In genomic region chr7:127392566-127393369, GRCh38 we compare ENCODE assay signal across 1 cellular context.
TF ChIP-seq lines count a peak whose summit lies in the region.

TSS of gene ZNF800 (minus strand) at chr7:127392708. CDS start at chr7:127391557, 1,151 bp downstream.

TF ChIP-seq in K562, 482 proteins besides CTCF, POLR2A, EP300 and RAD21 (continued from another document and continues in another):
- no peak for TF ChIP-seq JUN (IDR thresholded peaks at IDR 0.05; ENCODE audit: borderline replicate concordance, low read depth, low read length)
- TF ChIP-seq JUN (CRISPR knock-in tag; IDR thresholded peaks at IDR 0.05; ENCODE audit: borderline replicate concordance): peak; percentile 63; the same call in 1 of the 2 replicates
- TF ChIP-seq ZC3H8 (IDR thresholded peaks at IDR 0.05): peak; percentile 74; the same call in 1 of the 2 replicates
- TF ChIP-seq ZBTB49 (CRISPR knock-in tag; IDR thresholded peaks at IDR 0.05; ENCODE audit: borderline replicate concordance): peak; percentile 4; the same call in 1 of the 2 replicates
- no peak; the same call in 1 of the 2 replicates for TF ChIP-seq USF2 (CRISPR knock-in tag; IDR thresholded peaks at IDR 0.05)
- 0 out of 2 replicates have a peak, but pooled peaks have one; percentile 16 for TF ChIP-seq NR2F6 (CRISPR knock-in tag; IDR thresholded peaks at IDR 0.05)
- peak; percentile 94 for TF ChIP-seq THAP12 (CRISPR knock-in tag; IDR thresholded peaks at IDR 0.05)
- peak; percentile 74; the same call in 1 of the 2 replicates for TF ChIP-seq BHLHE40 (IDR thresholded peaks at IDR 0.05; ENCODE audit: low read length)
- TF ChIP-seq POLR2AphosphoS2 (IDR thresholded peaks at IDR 0.05; ENCODE audit: low read length): peak; percentile 96
- peak; percentile 43 for TF ChIP-seq GMEB1 (CRISPR knock-in tag; IDR thresholded peaks at IDR 0.05)
- TF ChIP-seq HMGXB4 (CRISPR knock-in tag; IDR thresholded peaks at IDR 0.05): 0 out of 2 replicates have a peak, but pooled peaks have one; percentile 13
- TF ChIP-seq ZNF174 (CRISPR knock-in tag; IDR thresholded peaks at IDR 0.05): no peak
- peak; percentile 69 for TF ChIP-seq JUND (IDR thresholded peaks at IDR 0.05; ENCODE audit: borderline replicate concordance, low read depth, low read length)
- TF ChIP-seq JUND (tag; IDR thresholded peaks at IDR 0.05; ENCODE audit: borderline replicate concordance, low read depth, low read length): no peak
- 0 out of 2 replicates have a peak, but pooled peaks have one; percentile 35 for TF ChIP-seq PKNOX1 (IDR thresholded peaks at IDR 0.05)
- peak in 1 of 2 experiments; percentile 97; a peak in 2 of 4 replicates for TF ChIP-seq KDM4B (IDR thresholded peaks at IDR 0.05; ENCODE audit: borderline replicate concordance in 2 of 2, low read depth in 1 of 2)
- TF ChIP-seq ZBTB11 (CRISPR knock-in tag; IDR thresholded peaks at IDR 0.05): peak in 2 of 3 experiments; percentile 83 to 95; a peak in 4 of 6 replicates
- TF ChIP-seq NFIC (IDR thresholded peaks at IDR 0.05): peak; percentile 47; the same call in 1 of the 2 replicates
- TF ChIP-seq HNRNPK (IDR thresholded peaks at IDR 0.05; ENCODE audit: low read depth, low read length, poor library complexity, severe bottlenecking): peak; percentile 14
- no peak for TF ChIP-seq ZNF282 (CRISPR knock-in tag; IDR thresholded peaks at IDR 0.05)
- peak; percentile 95 for TF ChIP-seq NR2C2 (CRISPR knock-in tag; IDR thresholded peaks at IDR 0.05)
- peak; percentile 99 for TF ChIP-seq NR2C2 (tag; IDR thresholded peaks at IDR 0.05)
- peak; percentile 74; the same call in 1 of the 2 replicates for TF ChIP-seq CGGBP1 (CRISPR knock-in tag; IDR thresholded peaks at IDR 0.05)
- TF ChIP-seq SIN3B (IDR thresholded peaks at IDR 0.05; ENCODE audit: low read depth): 0 out of 2 replicates have a peak, but pooled peaks have one; percentile 15
- TF ChIP-seq GTF2F1 (IDR thresholded peaks at IDR 0.05; ENCODE audit: low read depth, low read length): peak; percentile 90; the same call in 1 of the 2 replicates
- TF ChIP-seq VEZF1 (CRISPR knock-in tag; IDR thresholded peaks at IDR 0.05): peak; percentile 97
- no peak for TF ChIP-seq THAP7 (CRISPR knock-in tag; IDR thresholded peaks at IDR 0.05)
- peak; percentile 84 for TF ChIP-seq CHCHD3 (CRISPR knock-in tag; IDR thresholded peaks at IDR 0.05)
- 0 out of 2 replicates have a peak, but pooled peaks have one; percentile 58 for TF ChIP-seq ILF3 (IDR thresholded peaks at IDR 0.05; ENCODE audit: borderline replicate concordance)
- TF ChIP-seq HEY1 (CRISPR knock-in tag; IDR thresholded peaks at IDR 0.05; ENCODE audit: borderline replicate concordance): no peak
- TF ChIP-seq THRB (CRISPR knock-in tag; conservative IDR thresholded peaks at IDR 0.05): peak; percentile 32; the same call in 1 of the 2 replicates
- peak; percentile 69 for TF ChIP-seq ZBTB12 (CRISPR knock-in tag; IDR thresholded peaks at IDR 0.05)
- TF ChIP-seq MCM5 (IDR thresholded peaks at IDR 0.05; ENCODE audit: low read depth): no peak
- TF ChIP-seq COPS2 (conservative IDR thresholded peaks at IDR 0.05): no peak
- TF ChIP-seq CBX3 (IDR thresholded peaks at IDR 0.05; ENCODE audit: borderline replicate concordance in 1 of 2, low read length in 2 of 2): peak in 1 of 2 experiments; percentile 17; a peak in 1 of 3 replicates
